In genomic region chr1:6424000-6424565, GRCh38 we compare ENCODE assay signal across 9 cellular contexts. TPM values are rescaled to one million over a fixed set of nuclear protein-coding genes. Genes with fewer than 3 reads are reported as not detected.
DNase-seq lines count a peak whose midpoint lies in the region; ATAC-seq, FAIRE-seq and TF ChIP-seq lines count a peak whose summit lies in the region.
"Had no signal": no experiment of that assay in that cellular context is flagged by ENCODE, and none has a peak within 500 bp of the region (broad histone marks: within the 10 kb centered on the region; RNA-seq: fewer than 3 reads in every experiment).

No MANE protein-coding gene starts in this region.

- H3K4me1 Mint-ChIP-seq in activated T-cell treated with anti-CD3 and anti-CD28 coated beads, Interleukin-2, amount 50 U/mL, for 72 hours (ENCODE audit: low read depth): peaks cover 8% of the 10 kb centered on the region
- peaks cover 28% of the 10 kb centered on the region for H3K4me1 Mint-ChIP-seq in stimulated activated naive CD8-positive, alpha-beta T cell treated with anti-CD3 and anti-CD28 coated beads, Interleukin-15, amount 100 ng/mL, for 72 hours

- no peak for TF ChIP-seq POLR2A in endothelial cell of umbilical vein (IDR thresholded peaks at IDR 0.05; ENCODE audit: low read depth, low read length)

- peak overlapping the region; percentile 46 for H2AFZ ChIP-seq in endothelial cell of umbilical vein (ENCODE audit: low read depth, low read length)

- POLR2A ChIA-PET in Panc1 (lab: Charles Lee): no interaction called here
- POLR2A ChIA-PET in endothelial cell of umbilical vein (lab: Charles Lee): interaction anchor here (0.6 kb wide), 1 partner anchor 28 kb away, joined by 3 read pairs; no protein-coding TSS in a partner anchor

- H3K27ac Mint-ChIP-seq in activated T-cell treated with anti-CD3 and anti-CD28 coated beads, Interleukin-2, amount 50 U/mL, for 72 hours: no peak overlapping the region
- no peak overlapping the region for H3K27ac Mint-ChIP-seq in stimulated activated naive CD8-positive, alpha-beta T cell treated with anti-CD3 and anti-CD28 coated beads, Interleukin-15, amount 100 ng/mL, for 72 hours

- TF ChIP-seq CTCF in Panc1 (IDR thresholded peaks at IDR 0.05) (no peak), endothelial cell of umbilical vein (IDR thresholded peaks at IDR 0.05; ENCODE audit: extremely low read depth in 1 of 2, insufficient read depth in 1 of 2, low read depth in 1 of 2, low read length in 2 of 2) (peak in 1 of 2 donors; percentile 8), brain microvascular endothelial cell (IDR thresholded peaks at IDR 0.05; ENCODE audit: low read depth, low read length, missing control alignments) (no peak)

- ATAC-seq in activated T-cell treated with anti-CD3 and anti-CD28 coated beads, Interleukin-2, amount 50 U/mL, for 72 hours (replicated peaks in 1 of 2): peak in 1 of 2 donors; percentile 1
- peak; percentile 39 for ATAC-seq in Panc1
- ATAC-seq in stimulated activated naive CD8-positive, alpha-beta T cell treated with anti-CD3 and anti-CD28 coated beads, Interleukin-15, amount 100 ng/mL, for 72 hours: peak; percentile 13
- no peak for ATAC-seq in HG03520 (IDR thresholded peaks at IDR 0.05; ENCODE audit: unreplicated experiment)

- no peaks in the 10 kb centered on the region for H4K20me1 ChIP-seq in endothelial cell of umbilical vein (replicated peaks; ENCODE audit: control insufficient read depth, extremely low read depth, insufficient read depth, low read length)

- H3K9me3 ChIP-seq in Panc1 (ENCODE audit: control insufficient read depth, insufficient read depth, low read depth, low read length) (no peaks in the 10 kb centered on the region), endothelial cell of umbilical vein (replicated peaks; ENCODE audit: control insufficient read depth, insufficient read depth, low read length) (no peaks in the 10 kb centered on the region)

- H3K36me3 ChIP-seq in Panc1 (ENCODE audit: control insufficient read depth, insufficient read depth, low read length) (no peaks in the 10 kb centered on the region; the same call in 1 of the 2 replicates), endothelial cell of umbilical vein (ENCODE audit: control insufficient read depth in 2 of 2, extremely low read depth in 1 of 2, insufficient read depth in 2 of 2, low read length in 2 of 2) (no peaks in the 10 kb centered on the region), brain microvascular endothelial cell (replicated peaks) (no peaks in the 10 kb centered on the region)

- CTCF ChIA-PET in Panc1 (lab: Charles Lee): interaction anchor here (1.2 to 2.4 kb wide), 4 partner anchors 10 to 16 kb away, joined by 4 to 31 read pairs (median 6); no protein-coding TSS in a partner anchor
- CTCF ChIA-PET in endothelial cell of umbilical vein (lab: Charles Lee): interaction anchor here (0.7 to 11.1 kb wide), 17 partner anchors 11 to 219 kb away, joined by 3 to 202 read pairs (median 4); partner anchors contain the start of genes ACOT7 and NOL9

- dilution Hi-C loops in endothelial cell of umbilical vein (cut with MboI; ENCODE audit: extremely low pct_ligation_motif_present, low sequenced_read_pairs): no loop called here

- DNase-seq in activated T-cell treated with anti-CD3 and anti-CD28 coated beads, Interleukin-2, amount 50 U/mL, for 72 hours: no peak
- no peak for DNase-seq in activated T-cell treated with anti-CD3 and anti-CD28 coated beads, Interleukin-2, amount 50 U/mL, for 1 hour
- DNase-seq in Panc1 (ENCODE audit: low read depth, low spot score) (no peak), endothelial cell of umbilical vein (ENCODE audit: low read depth, low spot score) (no peak), brain microvascular endothelial cell (no peak)
- no peak for DNase-seq in stimulated activated naive CD8-positive, alpha-beta T cell treated with anti-CD3 and anti-CD28 coated beads, Interleukin-15, amount 100 ng/mL, for 72 hours
- no peak for DNase-seq in activated CD4-positive, CD25-positive, alpha-beta regulatory T cell treated with anti-CD3 and anti-CD28 coated beads, Interleukin-2, amount 50 U/mL, for 72 hours

- H3K9me3 Mint-ChIP-seq in activated T-cell treated with anti-CD3 and anti-CD28 coated beads, Interleukin-2, amount 50 U/mL, for 72 hours: no peaks in the 10 kb centered on the region
- H3K9me3 Mint-ChIP-seq in stimulated activated naive CD8-positive, alpha-beta T cell treated with anti-CD3 and anti-CD28 coated beads, Interleukin-15, amount 100 ng/mL, for 72 hours: no peaks in the 10 kb centered on the region

- H3K4me3 ChIP-seq in Panc1 (ENCODE audit: low read depth in 2 of 2, low read length in 2 of 2) (peak overlapping the region; percentile 45 to 68), endothelial cell of umbilical vein (replicated peaks in 1 of 3; ENCODE audit: insufficient read depth in 1 of 3, low read depth in 1 of 3, low read length in 3 of 3) (peak overlapping the region in 1 of 3 experiments; percentile 9), brain microvascular endothelial cell (ENCODE audit: low read depth, low read length) (no peak overlapping the region)

- no peaks in the 10 kb centered on the region for H3K9me1 ChIP-seq in endothelial cell of umbilical vein (replicated peaks; ENCODE audit: control insufficient read depth, extremely low read depth, insufficient read depth, low read length)

- in situ Hi-C loops in Panc1 (cut with HindIII; ENCODE audit: low pct_unique_long_range_greater_than_20kb, low sequenced_read_pairs) (no loop called here), brain microvascular endothelial cell (cut with HindIII; ENCODE audit: low pct_ligation_motif_present, low sequenced_read_pairs) (no loop called here)

- H3K4me1 ChIP-seq in Panc1 (ENCODE audit: control insufficient read depth, insufficient read depth, low read length): peaks cover 22% of the 10 kb centered on the region
- H3K4me1 ChIP-seq in endothelial cell of umbilical vein (ENCODE audit: control insufficient read depth, extremely low read depth, insufficient read depth, low read length): peaks cover 35% of the 10 kb centered on the region

- peak overlapping the region; percentile 79 for H3K4me3 Mint-ChIP-seq in activated T-cell treated with anti-CD3 and anti-CD28 coated beads, Interleukin-2, amount 50 U/mL, for 72 hours
- H3K4me3 Mint-ChIP-seq in stimulated activated naive CD8-positive, alpha-beta T cell treated with anti-CD3 and anti-CD28 coated beads, Interleukin-15, amount 100 ng/mL, for 72 hours: peak overlapping the region; percentile 46 to 79

- H3K27ac ChIP-seq in Panc1 (ENCODE audit: low read length): no peak overlapping the region
- peak overlapping the region; percentile 83 for H3K27ac ChIP-seq in endothelial cell of umbilical vein (ENCODE audit: insufficient read depth, low read depth, low read length)
- H3K27ac ChIP-seq in brain microvascular endothelial cell: no peak overlapping the region

- H3K79me2 ChIP-seq in endothelial cell of umbilical vein (ENCODE audit: control insufficient read depth, insufficient read depth, low read length): no peaks in the 10 kb centered on the region

- BruUV-seq in Panc1 (replicated peaks; lab: Mats Ljungman, UMichigan): no TSS peak
- no TSS peak for BruUV-seq in endothelial cell of umbilical vein (replicated peaks; lab: Mats Ljungman, UMichigan)

- peak; percentile 40 for FAIRE-seq in endothelial cell of umbilical vein (lab: Jason Lieb, UNC)

- peak overlapping the region; percentile 21 for H3K9ac ChIP-seq in endothelial cell of umbilical vein (replicated peaks; ENCODE audit: extremely low read depth, insufficient read depth, low read length)

- H3K27me3 ChIP-seq in Panc1 (ENCODE audit: control insufficient read depth, insufficient read depth, low read length): no peaks in the 10 kb centered on the region
- H3K27me3 ChIP-seq in endothelial cell of umbilical vein (ENCODE audit: control insufficient read depth in 2 of 2, insufficient read depth in 2 of 2, low read length in 2 of 2): peaks cover 0 to 3% of the 10 kb centered on the region in 2 experiments
- peaks cover 51% of the 10 kb centered on the region for H3K27me3 ChIP-seq in brain microvascular endothelial cell (replicated peaks)

- intact Hi-C loops in Panc1 (cut with micrococcal nuclease; ENCODE audit: unreplicated experiment) (no loop called here), endothelial cell of umbilical vein (cut with micrococcal nuclease) (loop anchor here (1.0 to 5.0 kb wide), 6 partner anchors 14 to 372 kb away; partner anchors contain the start of genes GPR153 and ICMT)

- peaks cover 31% of the 10 kb centered on the region for H3K27me3 Mint-ChIP-seq in activated T-cell treated with anti-CD3 and anti-CD28 coated beads, Interleukin-2, amount 50 U/mL, for 72 hours (ENCODE audit: low read depth)
- peaks cover 92% of the 10 kb centered on the region for H3K27me3 Mint-ChIP-seq in stimulated activated naive CD8-positive, alpha-beta T cell treated with anti-CD3 and anti-CD28 coated beads, Interleukin-15, amount 100 ng/mL, for 72 hours

- peak overlapping the region; percentile 75 for H3K4me2 ChIP-seq in endothelial cell of umbilical vein (ENCODE audit: insufficient read depth, low read length)

- H3K36me3 Mint-ChIP-seq in activated T-cell treated with anti-CD3 and anti-CD28 coated beads, Interleukin-2, amount 50 U/mL, for 72 hours (ENCODE audit: insufficient read depth in 2 of 2): no peaks in the 10 kb centered on the region

RNA-seq across cellular contexts. Expression of gene ESPN, which starts 0.5 kb away (rescaled TPM):
- total RNA-seq in activated T-cell treated with anti-CD3 and anti-CD28 coated beads, Interleukin-2, amount 50 U/mL, for 72 hours: 1 to 10 TPM; 1.3 to 2.0 TPM
- total RNA-seq in Panc1 (2021; ENCODE audit: unreplicated experiment) (8.5 TPM), endothelial cell of umbilical vein (0.71 and 2.2 TPM in 2 replicates)
- polyA plus RNA-seq in Panc1 (2012; ENCODE audit: insufficient read length): 13.6 TPM
- 0.46 and 0.54 TPM in 2 replicates for polyA plus RNA-seq in endothelial cell of umbilical vein
- polyA plus RNA-seq in endothelial cell of umbilical vein (2011; cell fraction: cytosol; rRNA removed): 0.07 and 0.17 TPM in 2 replicates
- polyA plus RNA-seq in endothelial cell of umbilical vein (2011; cell fraction: nucleus; rRNA removed): 0.76 and 0.80 TPM in 2 replicates
- polyA plus RNA-seq in endothelial cell of umbilical vein (2012): 0.71 and 0.75 TPM in 2 replicates
- 0.13 TPM in 1 of 2 replicates, not detected in the other for polyA minus RNA-seq in endothelial cell of umbilical vein
- polyA minus RNA-seq in endothelial cell of umbilical vein (2011; cell fraction: cytosol; rRNA and poly(A)+ RNA removed): 4.0 TPM
- 0.34 TPM in 1 of 2 replicates, not detected in the other for polyA minus RNA-seq in endothelial cell of umbilical vein (2011; cell fraction: nucleus; rRNA and poly(A)+ RNA removed)
- total RNA-seq: fibroblast of lung had no signal
- polyA plus RNA-seq: fibroblast of lung had no signal

RNA-seq across cellular contexts. Expression of gene HES2, which starts 4.4 kb away (rescaled TPM):
- total RNA-seq in activated T-cell treated with anti-CD3 and anti-CD28 coated beads, Interleukin-2, amount 50 U/mL, for 72 hours: 1 to 10 TPM in 1 of 2 donors, under 1 TPM in 1; 0.44 to 1.2 TPM
- total RNA-seq in Panc1 (2021; ENCODE audit: unreplicated experiment): 11.1 TPM
- polyA plus RNA-seq in Panc1 (2012; ENCODE audit: insufficient read length): 18.8 TPM
- total RNA-seq in endothelial cell of umbilical vein: 9.4 and 13.3 TPM in 2 replicates
- 3.6 and 3.7 TPM in 2 replicates for polyA plus RNA-seq in endothelial cell of umbilical vein
- polyA plus RNA-seq in endothelial cell of umbilical vein (2011; cell fraction: cytosol; rRNA removed): 2.7 and 2.9 TPM in 2 replicates
- 2.1 and 3.5 TPM in 2 replicates for polyA plus RNA-seq in endothelial cell of umbilical vein (2011; cell fraction: nucleus; rRNA removed)
- 4.7 and 12.3 TPM in 2 replicates for polyA plus RNA-seq in endothelial cell of umbilical vein (2012)
- polyA minus RNA-seq in endothelial cell of umbilical vein: 2.0 and 2.4 TPM in 2 replicates
- 6.2 TPM for polyA minus RNA-seq in endothelial cell of umbilical vein (2011; cell fraction: cytosol; rRNA and poly(A)+ RNA removed)
- polyA minus RNA-seq in endothelial cell of umbilical vein (2011; cell fraction: nucleus; rRNA and poly(A)+ RNA removed): 1.4 and 1.5 TPM in 2 replicates
- polyA plus RNA-seq: fibroblast of lung had no signal

RNA-seq across cellular contexts. Expression of gene ACOT7, which starts 30.5 kb away (rescaled TPM):
- total RNA-seq in activated T-cell treated with anti-CD3 and anti-CD28 coated beads, Interleukin-2, amount 50 U/mL, for 72 hours: 10 to 100 TPM; 32.1 to 37.6 TPM
- 120 TPM for total RNA-seq in Panc1 (2021; ENCODE audit: unreplicated experiment)
- polyA plus RNA-seq in Panc1 (2012; ENCODE audit: insufficient read length): 194 TPM
- total RNA-seq in endothelial cell of umbilical vein: 69.4 and 76.5 TPM in 2 replicates
- polyA plus RNA-seq in endothelial cell of umbilical vein: 104 and 105 TPM in 2 replicates
- 84.5 and 86.8 TPM in 2 replicates for polyA plus RNA-seq in endothelial cell of umbilical vein (2011; cell fraction: cytosol; rRNA removed)
- 48.1 and 56.4 TPM in 2 replicates for polyA plus RNA-seq in endothelial cell of umbilical vein (2011; cell fraction: nucleus; rRNA removed)
- polyA plus RNA-seq in endothelial cell of umbilical vein (2012): 76.1 and 79.8 TPM in 2 replicates
- 42.4 and 44.3 TPM in 2 replicates for polyA minus RNA-seq in endothelial cell of umbilical vein
- polyA minus RNA-seq in endothelial cell of umbilical vein (2011; cell fraction: cytosol; rRNA and poly(A)+ RNA removed): 29.4 TPM
- 10.6 and 13.3 TPM in 2 replicates for polyA minus RNA-seq in endothelial cell of umbilical vein (2011; cell fraction: nucleus; rRNA and poly(A)+ RNA removed)

RNA-seq across cellular contexts. Expression of gene TNFRSF25, which starts 41.9 kb away (rescaled TPM):
- total RNA-seq in activated T-cell treated with anti-CD3 and anti-CD28 coated beads, Interleukin-2, amount 50 U/mL, for 72 hours: 100 to 1,000 TPM in 1 of 2 donors, 10 to 100 TPM in 1; 89.2 to 101 TPM
- total RNA-seq in Panc1 (2021; ENCODE audit: unreplicated experiment): 7.0 TPM
- polyA plus RNA-seq in Panc1 (2012; ENCODE audit: insufficient read length): 14.2 TPM
- total RNA-seq in endothelial cell of umbilical vein: 33.9 and 48.7 TPM in 2 replicates
- 38.8 and 52.9 TPM in 2 replicates for polyA plus RNA-seq in endothelial cell of umbilical vein
- polyA plus RNA-seq in endothelial cell of umbilical vein (2011; cell fraction: cytosol; rRNA removed): 8.5 and 11.8 TPM in 2 replicates
- 247 and 252 TPM in 2 replicates for polyA plus RNA-seq in endothelial cell of umbilical vein (2011; cell fraction: nucleus; rRNA removed)
- 18.0 and 27.4 TPM in 2 replicates for polyA plus RNA-seq in endothelial cell of umbilical vein (2012)
- polyA minus RNA-seq in endothelial cell of umbilical vein: 11.2 and 23.6 TPM in 2 replicates
- polyA minus RNA-seq in endothelial cell of umbilical vein (2011; cell fraction: cytosol; rRNA and poly(A)+ RNA removed): not detected
- 31.3 and 39.8 TPM in 2 replicates for polyA minus RNA-seq in endothelial cell of umbilical vein (2011; cell fraction: nucleus; rRNA and poly(A)+ RNA removed)
